ENCODE assay signal across 13 cellular contexts in genomic region chr6:52400316-52401041, GRCh38. TPM values are rescaled to one million over a fixed set of nuclear protein-coding genes. Genes with fewer than 3 reads are reported as not detected.
DNase-seq lines count a peak whose midpoint lies in the region; ATAC-seq and TF ChIP-seq lines count a peak whose summit lies in the region.
"Had no signal": no experiment of that assay in that cellular context is flagged by ENCODE, and none has a peak within 500 bp of the region (broad histone marks: within the 10 kb centered on the region; RNA-seq: fewer than 3 reads in every experiment).

No MANE protein-coding gene starts in this region.

- DNase-seq in activated naive CD4-positive, alpha-beta T cell treated with anti-CD3 and anti-CD28 coated beads for 36 hours, result no peak
- DNase-seq in activated naive CD4-positive, alpha-beta T cell (lab: John Stamatoyannopoulos, UW), result no peak
- no peak for DNase-seq in colonic mucosa
- no peak for DNase-seq in stimulated activated naive CD8-positive, alpha-beta T cell treated with anti-CD3 and anti-CD28 coated beads, Interleukin-15, amount 100 ng/mL, for 72 hours
- no peak for DNase-seq in pons (ENCODE audit: low spot score)
- DNase-seq in T-helper 1 cell, result no peak
- DNase-seq: stimulated activated CD4-positive, alpha-beta T cell treated with anti-CD3 and anti-CD28 coated beads, Interleukin-2, amount 100 ng/mL, for 48 hours had no signal

- H3K4me1 ChIP-seq in Loucy (ENCODE audit: insufficient read depth, low read length, poor library complexity, severe bottlenecking) (peaks cover 55% of the 10 kb centered on the region), colonic mucosa (no peaks in the 10 kb centered on the region)
- H3K4me1 ChIP-seq: vagina had no signal

- ATAC-seq in stimulated activated naive CD8-positive, alpha-beta T cell treated with anti-CD3 and anti-CD28 coated beads, Interleukin-15, amount 100 ng/mL, for 72 hours, result no peak
- ATAC-seq in GM19467 (IDR thresholded peaks at IDR 0.05; ENCODE audit: unreplicated experiment), result no peak

- intact Hi-C loops in activated naive CD4-positive, alpha-beta T cell treated with anti-CD3 and anti-CD28 coated beads for 36 hours (cut with micrococcal nuclease), result loop anchor here (1.0 kb wide), 2 partner anchors 20 to 113 kb away; partner anchors contain the start of gene EFHC1
- intact Hi-C loops in colonic mucosa (cut with DNase I), result loop anchor here (10.0 kb wide), 1 partner anchor 236 kb away; no protein-coding TSS in a partner anchor

- H3K9me2 ChIP-seq in Loucy (replicated peaks; ENCODE audit: low read depth, low read length), result no peaks in the 10 kb centered on the region

- H3F3A ChIP-seq in Loucy (ENCODE audit: low read depth), result peaks cover 3% of the 10 kb centered on the region; the same call in 1 of the 2 replicates

- H3K36me3 ChIP-seq in Loucy (ENCODE audit: insufficient read depth, low read length), result no peaks in the 10 kb centered on the region
- H3K36me3 ChIP-seq in colonic mucosa, result no peaks in the 10 kb centered on the region

- H3K27me3 ChIP-seq in Loucy (ENCODE audit: insufficient read depth, low read length, poor library complexity, severe bottlenecking) (no peaks in the 10 kb centered on the region), colonic mucosa (no peaks in the 10 kb centered on the region)
- H3K27me3 ChIP-seq: vagina had no signal

- no peak overlapping the region for H3K4me3 Mint-ChIP-seq in activated naive CD4-positive, alpha-beta T cell treated with anti-CD3 and anti-CD28 coated beads for 36 hours
- peak overlapping the region in 1 of 2 donors; percentile 23 for H3K4me3 Mint-ChIP-seq in stimulated activated naive CD8-positive, alpha-beta T cell treated with anti-CD3 and anti-CD28 coated beads, Interleukin-15, amount 100 ng/mL, for 72 hours
- H3K4me3 Mint-ChIP-seq: dendritic cell treated with granulocyte-macrophage colony-stimulating factor and Interleukin-4, amounts not matched to agents 40 ng/mL and 50 ng/mL, for 4 days; nephron progenitor cell had no signal

- no peaks in the 10 kb centered on the region for H4K20me1 ChIP-seq in Loucy (ENCODE audit: insufficient read depth, low read length, poor library complexity, severe bottlenecking)

- H3K4me3 ChIP-seq in Loucy (ENCODE audit: low read length, poor library complexity, severe bottlenecking) (peak overlapping the region; percentile 18), colonic mucosa (no peak overlapping the region)
- H3K4me3 ChIP-seq: vagina had no signal

- peaks cover 15% of the 10 kb centered on the region for H3K36me3 Mint-ChIP-seq in activated naive CD4-positive, alpha-beta T cell treated with anti-CD3 and anti-CD28 coated beads for 36 hours (ENCODE audit: low read depth)

- H3K9me3 ChIP-seq in Loucy (ENCODE audit: insufficient read depth, low read depth, low read length) (no peaks in the 10 kb centered on the region), colonic mucosa (no peaks in the 10 kb centered on the region)
- H3K9me3 ChIP-seq: vagina had no signal

- peak overlapping the region; percentile 23 for H3K9ac ChIP-seq in Loucy (ENCODE audit: low read depth, low read length, poor library complexity, severe bottlenecking)
- H3K9ac ChIP-seq in colonic mucosa (ENCODE audit: low read depth in 2 of 2, low read length in 2 of 2), result peak overlapping the region in 1 of 2 donors; percentile 42
- H3K9ac ChIP-seq: KMS-11 had no signal

- H3K4me2 ChIP-seq in Loucy (ENCODE audit: low read depth, low read length, poor library complexity, severe bottlenecking), result peak overlapping the region; percentile 66

- no peak for TF ChIP-seq CTCF in Loucy (conservative IDR thresholded peaks at IDR 0.05; ENCODE audit: low read length)
- TF ChIP-seq CTCF in colonic mucosa (IDR thresholded peaks at IDR 0.05), result no peak

- no peak overlapping the region for H2AFZ ChIP-seq in Loucy (ENCODE audit: low read length)

- CTCF ChIA-PET in activated naive CD4-positive, alpha-beta T cell treated with anti-CD3 and anti-CD28 coated beads for 36 hours (lab: Charles Lee), result interaction anchor here (0.7 to 9.9 kb wide), 30 partner anchors 9 to 263 kb away, joined by 3 to 198 read pairs (median 4); partner anchors contain the start of genes MCM3 and PAQR8

- peaks cover 67% of the 10 kb centered on the region for H3K4me1 Mint-ChIP-seq in activated naive CD4-positive, alpha-beta T cell treated with anti-CD3 and anti-CD28 coated beads for 36 hours (ENCODE audit: low read depth)
- peaks cover 69% of the 10 kb centered on the region for H3K4me1 Mint-ChIP-seq in stimulated activated naive CD8-positive, alpha-beta T cell treated with anti-CD3 and anti-CD28 coated beads, Interleukin-15, amount 100 ng/mL, for 72 hours

- H3K27me3 Mint-ChIP-seq in activated naive CD4-positive, alpha-beta T cell treated with anti-CD3 and anti-CD28 coated beads for 36 hours (ENCODE audit: low read depth), result no peaks in the 10 kb centered on the region
- H3K27me3 Mint-ChIP-seq in stimulated activated naive CD8-positive, alpha-beta T cell treated with anti-CD3 and anti-CD28 coated beads, Interleukin-15, amount 100 ng/mL, for 72 hours, result no peaks in the 10 kb centered on the region
- H3K27me3 Mint-ChIP-seq: dendritic cell treated with granulocyte-macrophage colony-stimulating factor and Interleukin-4, amounts not matched to agents 40 ng/mL and 50 ng/mL, for 4 days had no signal

- peak overlapping the region; percentile 11 for H3K27ac ChIP-seq in colonic mucosa
- H3K27ac ChIP-seq: KMS-11, vagina had no signal

- no peaks in the 10 kb centered on the region for H3K79me2 ChIP-seq in Loucy (ENCODE audit: insufficient read depth, low read length)

- peak overlapping the region; percentile 73 for H3K27ac Mint-ChIP-seq in activated naive CD4-positive, alpha-beta T cell treated with anti-CD3 and anti-CD28 coated beads for 36 hours
- peak overlapping the region; percentile 35 to 46 for H3K27ac Mint-ChIP-seq in stimulated activated naive CD8-positive, alpha-beta T cell treated with anti-CD3 and anti-CD28 coated beads, Interleukin-15, amount 100 ng/mL, for 72 hours
- H3K27ac Mint-ChIP-seq: dendritic cell treated with granulocyte-macrophage colony-stimulating factor and Interleukin-4, amounts not matched to agents 40 ng/mL and 50 ng/mL, for 4 days had no signal

- H3K9me3 Mint-ChIP-seq in activated naive CD4-positive, alpha-beta T cell treated with anti-CD3 and anti-CD28 coated beads for 36 hours, result no peaks in the 10 kb centered on the region
- H3K9me3 Mint-ChIP-seq in stimulated activated naive CD8-positive, alpha-beta T cell treated with anti-CD3 and anti-CD28 coated beads, Interleukin-15, amount 100 ng/mL, for 72 hours, result no peaks in the 10 kb centered on the region
- H3K9me3 Mint-ChIP-seq: dendritic cell treated with granulocyte-macrophage colony-stimulating factor and Interleukin-4, amounts not matched to agents 40 ng/mL and 50 ng/mL, for 4 days; nephron progenitor cell had no signal

RNA-seq across cellular contexts. Expression of gene EFHC1, which starts 19.7 kb away (rescaled TPM):
- 1 to 10 TPM; 1.2 to 3.1 TPM for total RNA-seq in activated naive CD4-positive, alpha-beta T cell treated with anti-CD3 and anti-CD28 coated beads for 36 hours
- 1 to 10 TPM; 6.2 to 9.5 TPM for total RNA-seq in colonic mucosa

RNA-seq across cellular contexts. Expression of gene PAQR8, which starts 38.5 kb away (rescaled TPM):
- total RNA-seq in activated naive CD4-positive, alpha-beta T cell treated with anti-CD3 and anti-CD28 coated beads for 36 hours, result 1 to 10 TPM; 6.8 to 9.2 TPM
- total RNA-seq in colonic mucosa, result 10 to 100 TPM; 65.8 to 87.8 TPM

Comparison
In these comparisons a context has a peak if more than half of its experiments do, and no peak if none do; other contexts are left out.
1. RNA of gene PAQR8, which starts 38.5 kb away (total RNA-seq): 65.8 to 87.8 TPM in colonic mucosa; 6.8 to 9.2 TPM in activated naive CD4-positive, alpha-beta T cell treated with anti-CD3 and anti-CD28 coated beads for 36 hours; every median in the first group is over 4 times any median in the second.